Comparison of ENCODE assay signal across 8 cellular contexts in genomic region chr1:229694053-229694693, GRCh38.
A peak's percentile ranks its signal among the peaks of the same experiment; 100 is the strongest.
DNase-seq lines count a peak whose midpoint lies in the region; ATAC-seq, FAIRE-seq and TF ChIP-seq lines count a peak whose summit lies in the region.

No MANE protein-coding gene starts in this region.

- H4K20me1 ChIP-seq in fibroblast of lung (ENCODE audit: control insufficient read depth, extremely low read depth, insufficient read depth, low read length): no peaks in the 10 kb centered on the region

- no peaks in the 10 kb centered on the region for H3K36me3 ChIP-seq in fibroblast of lung (ENCODE audit: control insufficient read depth, insufficient read depth, low read length)
- no peaks in the 10 kb centered on the region for H3K36me3 ChIP-seq in pancreas

- H3K27ac ChIP-seq in fibroblast of lung (ENCODE audit: insufficient read depth, low read length): no peak overlapping the region
- no peak overlapping the region for H3K27ac ChIP-seq in pancreas

- FAIRE-seq in pancreas (lab: Jason Lieb, UNC): no peak

- H3K27me3 ChIP-seq in fibroblast of lung (ENCODE audit: control insufficient read depth, insufficient read depth, low read length): no peaks in the 10 kb centered on the region
- no peaks in the 10 kb centered on the region for H3K27me3 ChIP-seq in pancreas

- TF ChIP-seq CTCF in fibroblast of lung (conservative IDR thresholded peaks at IDR 0.05 in 1 of 2, IDR thresholded peaks at IDR 0.05 in 1 of 2; ENCODE audit: low read depth in 1 of 2, low read length in 2 of 2) (no peak), pancreas (IDR thresholded peaks at IDR 0.05) (no peak)

- no peaks in the 10 kb centered on the region for H3K4me1 ChIP-seq in fibroblast of lung (ENCODE audit: control insufficient read depth, extremely low read depth, insufficient read depth, low read length)
- no peaks in the 10 kb centered on the region for H3K4me1 ChIP-seq in pancreas

- H2AFZ ChIP-seq in fibroblast of lung (ENCODE audit: low read length): no peak overlapping the region

- H3K9me3 ChIP-seq in fibroblast of lung (ENCODE audit: control insufficient read depth, insufficient read depth, low read depth, low read length) (no peaks in the 10 kb centered on the region), pancreas (no peaks in the 10 kb centered on the region)

- no peaks in the 10 kb centered on the region for H3K79me2 ChIP-seq in fibroblast of lung (ENCODE audit: control insufficient read depth, insufficient read depth, low read length)

- H3K4me3 ChIP-seq in fibroblast of lung (replicated peaks in 1 of 4; ENCODE audit: control extremely low read depth in 1 of 4, insufficient read depth in 1 of 4, low read depth in 3 of 4, low read length in 4 of 4) (no peak overlapping the region), pancreas (no peak overlapping the region)

- H3K4me2 ChIP-seq in fibroblast of lung (ENCODE audit: extremely low read depth, insufficient read depth, low read length): no peak overlapping the region

- no peak overlapping the region for H3K9ac ChIP-seq in fibroblast of lung (ENCODE audit: insufficient read depth, low read length)

- ATAC-seq in pancreas: peak in 3 of 4 donors; percentile 64 to 77 (median 69)
- no peak for ATAC-seq in GM21423 (IDR thresholded peaks at IDR 0.05; ENCODE audit: unreplicated experiment)
- no peak for ATAC-seq in HG03139 (IDR thresholded peaks at IDR 0.05; ENCODE audit: unreplicated experiment)
- no peak for ATAC-seq in GM21619 (IDR thresholded peaks at IDR 0.05; ENCODE audit: unreplicated experiment)

- intact Hi-C loops in pancreas (cut with DNase I): no loop called here

- DNase-seq in ELF-1 (ENCODE audit: low read depth, low spot score) (peak; percentile 86), NCI-H446 (lab: John Stamatoyannopoulos, UW) (peak; percentile 69 to 91), fibroblast of lung (ENCODE audit: low read depth in 2 of 2) (peak; percentile 77 to 86), pancreas (peak in 3 of 6 donors; percentile 15 to 34 (median 22)), AG08396 (ENCODE audit: low spot score) (no peak)

- 72 to 78% methylated on average over 11 of the region's 11 CpGs for WGBS in pancreas, 2 donors

Comparison
In these comparisons a context has a peak if more than half of its experiments do, and no peak if none do; other contexts are left out.
1. ATAC-seq: peak in pancreas (3 of 4); none in GM21423 (single experiment), HG03139 (single experiment) and GM21619 (single experiment).